In genomic region chr19:4191044-4191443, GRCh38 we compare ENCODE assay signal across 30 cellular contexts. TPM values are rescaled to one million over a fixed set of nuclear protein-coding genes. Genes with fewer than 3 reads are reported as not detected.
A peak's percentile ranks its signal among the peaks of the same experiment; 100 is the strongest.
DNase-seq lines count a peak whose midpoint lies in the region; ATAC-seq and TF ChIP-seq lines count a peak whose summit lies in the region.
"Had no signal": no experiment of that assay in that cellular context is flagged by ENCODE, and none has a peak within 500 bp of the region (broad histone marks: within the 10 kb centered on the region; RNA-seq: fewer than 3 reads in every experiment).

No MANE protein-coding gene starts in this region.

- peaks cover 7% of the 10 kb centered on the region; the same call in 1 of the 2 replicates for H3K27me3 ChIP-seq in MG63

- peaks cover 11% of the 10 kb centered on the region for H3K9me3 Mint-ChIP-seq in glutamatergic neuron (ENCODE audit: unreplicated experiment)
- H3K9me3 Mint-ChIP-seq in activated CD8-positive, alpha-beta T cell treated with anti-CD3 and anti-CD28 coated beads for 36 hours: no peaks in the 10 kb centered on the region
- H3K9me3 Mint-ChIP-seq: activated naive CD8-positive, alpha-beta T cell treated with anti-CD3 and anti-CD28 coated beads, Interleukin-2, amount 50 U/mL, for 24 hours; effector memory CD8-positive, alpha-beta T cell; T-helper 1 cell treated with Interleukin-12 subunit alpha and Interleukin-12 subunit beta and Interleukin-4 antibody, amounts not matched to agents 30 μg/mL and 1 μg/mL, for 36 hours had no signal

- intact Hi-C loops in activated CD8-positive, alpha-beta T cell treated with anti-CD3 and anti-CD28 coated beads for 36 hours (cut with micrococcal nuclease): no loop called here

- peak overlapping the region; percentile 73 for H3K27ac Mint-ChIP-seq in glutamatergic neuron (ENCODE audit: unreplicated experiment)
- no peak overlapping the region for H3K27ac Mint-ChIP-seq in activated CD8-positive, alpha-beta T cell treated with anti-CD3 and anti-CD28 coated beads for 36 hours
- H3K27ac Mint-ChIP-seq: activated naive CD8-positive, alpha-beta T cell treated with anti-CD3 and anti-CD28 coated beads, Interleukin-2, amount 50 U/mL, for 24 hours; effector memory CD8-positive, alpha-beta T cell; T-helper 1 cell treated with Interleukin-12 subunit alpha and Interleukin-12 subunit beta and Interleukin-4 antibody, amounts not matched to agents 30 μg/mL and 1 μg/mL, for 36 hours had no signal

- no peak overlapping the region for H3K4me3 ChIP-seq in MG63
- H3K4me3 ChIP-seq: skin epidermis, suprapubic skin had no signal

- no peak for ATAC-seq in activated CD8-positive, alpha-beta T cell treated with anti-CD3 and anti-CD28 coated beads for 36 hours
- ATAC-seq: activated naive CD8-positive, alpha-beta T cell treated with anti-CD3 and anti-CD28 coated beads, Interleukin-2, amount 50 U/mL, for 24 hours; effector memory CD8-positive, alpha-beta T cell; left lobe of liver; PC-3 had no signal

- peak; percentile 47 for DNase-seq in DMS 273 (lab: John Stamatoyannopoulos, UW; ENCODE audit: unreplicated experiment)
- DNase-seq in DMS 273 treated with DMSO at 0.1 percent for 48 hours (lab: John Stamatoyannopoulos, UW): no peak
- DNase-seq in NCI-H146 (lab: John Stamatoyannopoulos, UW): peak; percentile 90
- peak; percentile 52 for DNase-seq in NCI-H2196 (lab: John Stamatoyannopoulos, UW; ENCODE audit: unreplicated experiment)
- DNase-seq in glutamatergic neuron: no peak
- no peak for DNase-seq in kidney tubule cell (ENCODE audit: low spot score)
- DNase-seq in activated CD8-positive, alpha-beta T cell treated with anti-CD3 and anti-CD28 coated beads for 36 hours: no peak
- DNase-seq in MG63: no peak
- DNase-seq: activated CD4-positive, CD25-positive, alpha-beta regulatory T cell; activated gamma-delta T cell treated with Interleukin-2 at 50 U/mL for 16 hours; activated naive CD8-positive, alpha-beta T cell treated with anti-CD3 and anti-CD28 coated beads, Interleukin-2, amount 50 U/mL, for 24 hours; activated T-cell treated with anti-CD3 and anti-CD28 coated beads, Interleukin-2, amount 50 U/mL, for 48 hours; Calu3; cortex of kidney; effector memory CD8-positive, alpha-beta T cell; KBM-7; mesenchymal stem cell; NCI-H1105 treated with DMSO at 0.1 percent for 48 hours; NCI-H446 treated with DMSO at 0.1 percent for 48 hours; NK-92 treated with Interleukin-12 subunit alpha and Interleukin-12 subunit beta, amount 100 ng/mL, for 24 hours; PC-3; SK-N-SH; stimulated activated naive CD4-positive, alpha-beta T cell treated with Interleukin-2 at 50 U/mL for 16 hours had no signal

- H3K36me3 Mint-ChIP-seq in glutamatergic neuron (ENCODE audit: unreplicated experiment): no peaks in the 10 kb centered on the region
- H3K36me3 Mint-ChIP-seq in activated CD8-positive, alpha-beta T cell treated with anti-CD3 and anti-CD28 coated beads for 36 hours (ENCODE audit: low read depth): no peaks in the 10 kb centered on the region

- POLR2A ChIA-PET in activated CD8-positive, alpha-beta T cell treated with anti-CD3 and anti-CD28 coated beads for 36 hours (lab: Charles Lee): no interaction called here

- TF ChIP-seq CTCF in glutamatergic neuron (IDR thresholded peaks at IDR 0.05; ENCODE audit: partially characterized antibody, unreplicated experiment): no peak
- no peak for TF ChIP-seq CTCF in activated CD8-positive, alpha-beta T cell treated with anti-CD3 and anti-CD28 coated beads for 36 hours (IDR thresholded peaks at IDR 0.05)

- H3K4me1 Mint-ChIP-seq in glutamatergic neuron (ENCODE audit: low read depth, unreplicated experiment): peaks cover 12% of the 10 kb centered on the region
- peaks cover 2% of the 10 kb centered on the region for H3K4me1 Mint-ChIP-seq in activated CD8-positive, alpha-beta T cell treated with anti-CD3 and anti-CD28 coated beads for 36 hours (ENCODE audit: low read depth)

- peaks cover 7% of the 10 kb centered on the region for H3K27me3 Mint-ChIP-seq in glutamatergic neuron (ENCODE audit: unreplicated experiment)
- peaks cover 13% of the 10 kb centered on the region for H3K27me3 Mint-ChIP-seq in activated CD8-positive, alpha-beta T cell treated with anti-CD3 and anti-CD28 coated beads for 36 hours

- no peaks in the 10 kb centered on the region for H3K9me3 ChIP-seq in MG63
- H3K9me3 ChIP-seq: SK-N-SH, suprapubic skin had no signal

- no peak overlapping the region for H3K4me3 Mint-ChIP-seq in glutamatergic neuron (ENCODE audit: unreplicated experiment)
- no peak overlapping the region for H3K4me3 Mint-ChIP-seq in activated CD8-positive, alpha-beta T cell treated with anti-CD3 and anti-CD28 coated beads for 36 hours
- H3K4me3 Mint-ChIP-seq: activated naive CD8-positive, alpha-beta T cell treated with anti-CD3 and anti-CD28 coated beads, Interleukin-2, amount 50 U/mL, for 24 hours; effector memory CD8-positive, alpha-beta T cell; T-helper 1 cell treated with Interleukin-12 subunit alpha and Interleukin-12 subunit beta and Interleukin-4 antibody, amounts not matched to agents 30 μg/mL and 1 μg/mL, for 36 hours had no signal

- CTCF ChIA-PET in activated CD8-positive, alpha-beta T cell treated with anti-CD3 and anti-CD28 coated beads for 36 hours (lab: Charles Lee): interaction anchor here (1.3 kb wide), 1 partner anchor 11 kb away, joined by 3 read pairs; no protein-coding TSS in a partner anchor

- H3K36me3 ChIP-seq in MG63: no peaks in the 10 kb centered on the region
- H3K36me3 ChIP-seq: suprapubic skin had no signal

RNA-seq across cellular contexts. Expression of gene ANKRD24, which starts 8.6 kb away (rescaled TPM):
- total RNA-seq in glutamatergic neuron (ENCODE audit: unreplicated experiment): 6.1 TPM
- 1 to 10 TPM; 1.6 to 1.8 TPM for total RNA-seq in activated CD8-positive, alpha-beta T cell treated with anti-CD3 and anti-CD28 coated beads for 36 hours
- 0.13 TPM in 1 of 2 replicates, not detected in the other for total RNA-seq in MG63 (2014; rRNA removed; shearing (Covaris generic); ENCODE audit: low replicate concordance)
- total RNA-seq: epithelial cell of proximal tubule had no signal

RNA-seq across cellular contexts. Expression of gene SIRT6, which starts 8.7 kb away (rescaled TPM):
- total RNA-seq in glutamatergic neuron (ENCODE audit: unreplicated experiment): 48.3 TPM
- 10 to 100 TPM; 26.9 to 28.3 TPM for total RNA-seq in activated CD8-positive, alpha-beta T cell treated with anti-CD3 and anti-CD28 coated beads for 36 hours
- total RNA-seq in MG63 (2014; rRNA removed; shearing (Covaris generic); ENCODE audit: low replicate concordance): 2.3 and 7.7 TPM in 2 replicates

RNA-seq across cellular contexts. Expression of gene CREB3L3, which starts 37.6 kb away (rescaled TPM):
- not detected for total RNA-seq in glutamatergic neuron (ENCODE audit: unreplicated experiment)
- total RNA-seq in activated CD8-positive, alpha-beta T cell treated with anti-CD3 and anti-CD28 coated beads for 36 hours: not detected
- total RNA-seq in MG63 (2014; rRNA removed; shearing (Covaris generic); ENCODE audit: low replicate concordance): not detected in 2 replicates
- total RNA-seq: cardiac septum, epithelial cell of proximal tubule, PC-3, ureter had no signal

RNA-seq across cellular contexts. Expression of gene EBI3, which starts 38.3 kb away (rescaled TPM):
- not detected for total RNA-seq in glutamatergic neuron (ENCODE audit: unreplicated experiment)
- 1 to 10 TPM; 7.2 to 7.3 TPM for total RNA-seq in activated CD8-positive, alpha-beta T cell treated with anti-CD3 and anti-CD28 coated beads for 36 hours
- total RNA-seq in MG63 (2014; rRNA removed; shearing (Covaris generic); ENCODE audit: low replicate concordance): not detected in 2 replicates
- total RNA-seq: cardiac septum, PC-3 had no signal

RNA-seq across cellular contexts. Expression of gene YJU2, which starts 55.8 kb away (rescaled TPM):
- 18.7 TPM for total RNA-seq in glutamatergic neuron (ENCODE audit: unreplicated experiment)
- total RNA-seq in activated CD8-positive, alpha-beta T cell treated with anti-CD3 and anti-CD28 coated beads for 36 hours: 10 to 100 TPM; 25.5 to 25.8 TPM
- 13.6 and 26.1 TPM in 2 replicates for total RNA-seq in MG63 (2014; rRNA removed; shearing (Covaris generic); ENCODE audit: low replicate concordance)

Comparison
In these comparisons a context has a peak if more than half of its experiments do, and no peak if none do; other contexts are left out.
1. DNase-seq: peak in DMS 273 (single experiment), NCI-H146 (single experiment) and NCI-H2196 (single experiment); none in DMS 273 treated with DMSO at 0.1 percent for 48 hours (single experiment), glutamatergic neuron (single experiment), kidney tubule cell (single experiment), activated CD8-positive, alpha-beta T cell treated with anti-CD3 and anti-CD28 coated beads for 36 hours (single experiment) and MG63 (single experiment).